ENCODE assay signal across 8 cellular contexts in the genomic region with DNA sequence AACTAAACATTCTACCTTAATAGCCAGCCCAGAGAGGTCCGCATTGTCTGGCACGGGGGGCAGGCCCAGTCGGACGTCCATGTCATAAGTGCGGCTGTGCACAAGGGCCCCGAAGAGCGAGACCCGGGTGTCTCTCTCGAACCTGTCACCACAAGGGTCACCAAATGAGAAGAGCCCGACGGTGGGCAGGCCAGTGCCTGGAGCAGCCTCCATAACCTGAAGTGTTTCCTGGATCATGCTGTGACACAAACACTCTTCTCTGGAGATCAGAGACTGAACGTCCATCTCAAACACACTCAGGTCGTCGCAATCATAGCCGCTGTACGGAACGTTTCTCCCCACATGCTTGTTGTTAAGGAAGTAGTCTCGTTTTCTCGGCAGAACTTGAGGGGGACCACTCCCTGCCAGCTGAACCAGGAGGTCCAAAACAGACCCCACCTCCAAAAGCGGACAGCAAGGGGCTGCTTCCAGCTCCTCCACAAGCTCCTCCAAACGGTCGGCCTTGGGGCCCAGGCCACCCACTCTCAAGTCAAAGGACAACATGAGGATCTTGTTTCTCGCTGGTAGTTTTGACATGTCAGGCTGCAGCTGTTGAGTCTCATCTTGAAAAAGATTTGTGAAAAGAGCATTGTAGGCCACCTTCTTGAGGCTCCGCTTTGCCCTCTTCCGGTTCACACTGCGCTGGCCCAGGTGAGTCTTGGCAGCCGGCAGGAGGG. TPM values are rescaled to one million over a fixed set of nuclear protein-coding genes. Genes with fewer than 3 reads are reported as not detected.
A peak's percentile ranks its signal among the peaks of the same experiment; 100 is the strongest.
DNase-seq lines count a peak whose midpoint lies in the region; ATAC-seq, FAIRE-seq and TF ChIP-seq lines count a peak whose summit lies in the region.

No MANE protein-coding gene starts in this region.

- DNase-seq in K562 (ENCODE audit: extremely low read depth in 1 of 4, low spot score in 3 of 4) (no peak), memory B cell (ENCODE audit: low spot score in 2 of 2) (no peak), activated gamma-delta T cell (lab: John Stamatoyannopoulos, UW) (no peak), retina (no peak)
- DNase-seq in stimulated activated CD4-positive, alpha-beta T cell treated with anti-CD3 and anti-CD28 coated beads, Interleukin-12 subunit alpha, Interleukin-12 subunit beta, amount 100 ng/mL, for 4 hours, result no peak

- H3K36me3 Mint-ChIP-seq in memory B cell, result peaks cover 8% of the 10 kb centered on the region

- peak overlapping the region; percentile 80 to 93 for H3K9ac ChIP-seq in K562 (ENCODE audit: insufficient read depth in 1 of 2, low read depth in 2 of 2, low read length in 2 of 2)

- H3K27ac ChIP-seq in C4-2B (peak overlapping the region; percentile 84), K562 (ENCODE audit: extremely low read depth, low read depth, low read length) (peak overlapping the region; percentile 81)

- H3K27ac Mint-ChIP-seq in memory B cell, result peak overlapping the region; percentile 96

- no peak for TF ChIP-seq POLR2A in K562 (conservative IDR thresholded peaks at IDR 0.05)

- peaks cover 7 to 54% of the 10 kb centered on the region in 2 experiments; a peak in 4 of 5 replicates for H3K4me1 ChIP-seq in K562 (replicated peaks in 1 of 2; ENCODE audit: control insufficient read depth in 2 of 2, insufficient read depth in 2 of 2, low read length in 2 of 2)

- ATAC-seq in HG03139 (IDR thresholded peaks at IDR 0.05; ENCODE audit: unreplicated experiment), result peak; percentile 3
- ATAC-seq in K562, result peak; percentile 13; the same call in 2 of the 3 replicates
- no peak for ATAC-seq in memory B cell (ENCODE audit: low read depth)
- ATAC-seq in HG03432 (IDR thresholded peaks at IDR 0.05; ENCODE audit: unreplicated experiment), result no peak

- H4K20me1 ChIP-seq in K562 (replicated peaks; ENCODE audit: control insufficient read depth, insufficient read depth, low read length), result peaks cover 15% of the 10 kb centered on the region

- H3K27me3 Mint-ChIP-seq in memory B cell, result no peaks in the 10 kb centered on the region

- intact Hi-C loops in K562 (cut with micrococcal nuclease), result loop anchor here (5.0 kb wide), 1 partner anchor 253 kb away; no protein-coding TSS in a partner anchor

- TF ChIP-seq RAD21 in K562 (CRISPR knock-in tag; conservative IDR thresholded peaks at IDR 0.05 in 1 of 2, IDR thresholded peaks at IDR 0.05 in 1 of 2), result no peak

- peaks cover 69% of the 10 kb centered on the region for H3K79me2 ChIP-seq in K562 (ENCODE audit: control insufficient read depth, insufficient read depth, low read length)

- peaks cover 30% of the 10 kb centered on the region for H3K4me1 Mint-ChIP-seq in memory B cell

- H3K9me3 ChIP-seq in K562 (replicated peaks; ENCODE audit: control insufficient read depth, insufficient read depth, low read depth, low read length), result no peaks in the 10 kb centered on the region

- TF ChIP-seq CTCF in C4-2B (conservative IDR thresholded peaks at IDR 0.05) (no peak), K562 (IDR thresholded peaks at IDR 0.05 in 2 of 3, conservative IDR thresholded peaks at IDR 0.05 in 1 of 3; ENCODE audit: insufficient read depth in 2 of 3, low read depth in 1 of 3, low read length in 3 of 3) (no peak)

- peak overlapping the region; percentile 76 for H3K4me3 ChIP-seq in K562

- WGBS in K562 (ENCODE audit: insufficient coverage, low coverage, missing lambda C conversion rate), result 1% methylated on average over 23 of the region's 27 CpGs

- H3K27me3 ChIP-seq in K562 (ENCODE audit: control insufficient read depth in 2 of 2, insufficient read depth in 2 of 2, low read length in 2 of 2), result no peaks in the 10 kb centered on the region

- CTCF ChIA-PET in K562 (lab: Yijun Ruan, JAX; ENCODE audit: low intra/inter-chr PET ratio), result no interaction called here

- TF ChIP-seq EP300 in K562 (IDR thresholded peaks at IDR 0.05; ENCODE audit: low read length), result no peak

- peak overlapping the region; percentile 79 for H3K4me2 ChIP-seq in K562 (ENCODE audit: insufficient read depth, low read length)

- BruUV-seq in K562 (replicated peaks; lab: Mats Ljungman, UMichigan), result no TSS peak

- in situ Hi-C loops in K562 (cut with MboI), result loop anchor here (5.0 kb wide), 1 partner anchor 98 kb away; the partner anchor contains the start of gene PPP6R2

- no peaks in the 10 kb centered on the region for H3K9me3 Mint-ChIP-seq in memory B cell

- peak; percentile 60 for FAIRE-seq in K562 (lab: Jason Lieb, UNC)

- POLR2A ChIA-PET in K562 (lab: Yijun Ruan, JAX), result interaction anchor here (0.6 to 1.9 kb wide), 4 partner anchors 12 to 150 kb away, joined by 3 to 5 read pairs (median 3); no protein-coding TSS in a partner anchor

- H3K36me3 ChIP-seq in K562 (ENCODE audit: control insufficient read depth, insufficient read depth, low read length), result peaks cover 46% of the 10 kb centered on the region; the same call in 2 of the 3 replicates

- no peaks in the 10 kb centered on the region for H3K9me1 ChIP-seq in K562 (ENCODE audit: control insufficient read depth, insufficient read depth, low read length)

- no peak overlapping the region for H2AFZ ChIP-seq in K562 (ENCODE audit: low read depth, low read length)

- peak overlapping the region; percentile 98 for H3K4me3 Mint-ChIP-seq in memory B cell

RNA-seq across cellular contexts. Expression of gene TUBGCP6, which starts 1.0 kb away (rescaled TPM):
- total RNA-seq in K562 (2011; cell fraction: chromatin; rRNA removed; ENCODE audit: low replicate concordance), result 86.7 and 211 TPM in 2 replicates
- total RNA-seq in K562 (2011; cell fraction: nucleolus; rRNA removed), result 112 and 120 TPM in 2 replicates
- total RNA-seq in K562 (2011; cell fraction: nucleoplasm; rRNA removed), result 93.7 and 97.5 TPM in 2 replicates
- total RNA-seq in K562 (2014; rRNA removed) (23.2 and 25.1 TPM in 2 replicates), K562 (2014; rRNA removed; fragmentation: Illumina TruSeq; extraction: Trizol) (4.1 and 6.0 TPM in 2 replicates), K562 (2015; rRNA removed; fragmentation: Illumina TruSeq; extraction: Trizol) (9.7 and 10.3 TPM in 2 replicates), K562 (2021) (31.1 and 33.0 TPM in 2 replicates)
- polyA plus RNA-seq in K562 (2011; rRNA removed) (10.1 and 17.7 TPM in 2 replicates), K562 (2014; fragmentation: Illumina TruSeq; extraction: Trizol) (9.3 and 15.1 TPM in 2 replicates), K562 (2014; fragmentation: Nextera tagmentation; extraction: Ambion mirVana) (1 to 10 TPM in 1 of 2 experiments, under 1 TPM in 1; 0.76 to 1.2 TPM), K562 (2014; rRNA removed) (26.8 and 29.9 TPM in 2 replicates)
- polyA plus RNA-seq in K562 (2011; cell fraction: cytosol; rRNA removed), result 9.3 and 11.7 TPM in 2 replicates
- polyA plus RNA-seq in K562 (2011; cell fraction: nucleus; rRNA removed), result 166 and 249 TPM in 2 replicates
- polyA plus RNA-seq in K562 (2012), result 20.0 and 26.5 TPM in 2 replicates
- polyA minus RNA-seq in K562 (2011; rRNA and poly(A)+ RNA removed), result 6.7 and 8.2 TPM in 2 replicates
- 13.2 and 14.6 TPM in 2 replicates for polyA minus RNA-seq in K562 (2011; cell fraction: cytosol; rRNA and poly(A)+ RNA removed)
- polyA minus RNA-seq in K562 (2011; cell fraction: nucleus; rRNA and poly(A)+ RNA removed), result 31.4 and 35.8 TPM in 2 replicates

RNA-seq across cellular contexts. Expression of gene HDAC10, which starts 7.2 kb away (rescaled TPM):
- total RNA-seq in K562 (2011; cell fraction: chromatin; rRNA removed; ENCODE audit: low replicate concordance), result 57.0 and 254 TPM in 2 replicates
- 188 and 225 TPM in 2 replicates for total RNA-seq in K562 (2011; cell fraction: nucleolus; rRNA removed)
- 102 and 109 TPM in 2 replicates for total RNA-seq in K562 (2011; cell fraction: nucleoplasm; rRNA removed)
- total RNA-seq in K562 (2014; rRNA removed) (16.4 and 21.4 TPM in 2 replicates), K562 (2014; rRNA removed; fragmentation: Illumina TruSeq; extraction: Trizol) (1.2 and 2.1 TPM in 2 replicates), K562 (2015; rRNA removed; fragmentation: Illumina TruSeq; extraction: Trizol) (7.0 and 10.9 TPM in 2 replicates), K562 (2021) (37.3 and 44.2 TPM in 2 replicates)
- polyA plus RNA-seq in K562 (2011; rRNA removed) (6.5 and 18.6 TPM in 2 replicates), K562 (2014; fragmentation: Illumina TruSeq; extraction: Trizol) (6.3 and 14.4 TPM in 2 replicates), K562 (2014; fragmentation: Nextera tagmentation; extraction: Ambion mirVana) (under 1 TPM; 0.10 to 0.23 TPM), K562 (2014; rRNA removed) (29.0 and 35.7 TPM in 2 replicates)
- polyA plus RNA-seq in K562 (2011; cell fraction: cytosol; rRNA removed), result 4.8 and 5.9 TPM in 2 replicates
- 164 and 214 TPM in 2 replicates for polyA plus RNA-seq in K562 (2011; cell fraction: nucleus; rRNA removed)
- polyA plus RNA-seq in K562 (2012), result 34.6 and 75.5 TPM in 2 replicates
- 4.3 and 5.1 TPM in 2 replicates for polyA minus RNA-seq in K562 (2011; rRNA and poly(A)+ RNA removed)
- polyA minus RNA-seq in K562 (2011; cell fraction: cytosol; rRNA and poly(A)+ RNA removed), result 6.0 and 17.9 TPM in 2 replicates
- 43.8 and 48.3 TPM in 2 replicates for polyA minus RNA-seq in K562 (2011; cell fraction: nucleus; rRNA and poly(A)+ RNA removed)

RNA-seq across cellular contexts. Expression of gene MAPK12, which starts 17.6 kb away (rescaled TPM):
- 112 and 304 TPM in 2 replicates for total RNA-seq in K562 (2011; cell fraction: chromatin; rRNA removed; ENCODE audit: low replicate concordance)
- 207 and 279 TPM in 2 replicates for total RNA-seq in K562 (2011; cell fraction: nucleolus; rRNA removed)
- 136 and 144 TPM in 2 replicates for total RNA-seq in K562 (2011; cell fraction: nucleoplasm; rRNA removed)
- 45.2 and 45.5 TPM in 2 replicates for total RNA-seq in K562 (2014; rRNA removed)
- total RNA-seq in K562 (2014; rRNA removed; fragmentation: Illumina TruSeq; extraction: Trizol), result 5.7 and 11.1 TPM in 2 replicates
- total RNA-seq in K562 (2015; rRNA removed; fragmentation: Illumina TruSeq; extraction: Trizol), result 32.9 and 33.8 TPM in 2 replicates
- 68.4 and 69.1 TPM in 2 replicates for total RNA-seq in K562 (2021)
- polyA plus RNA-seq in K562 (2011; rRNA removed), result 30.6 and 45.2 TPM in 2 replicates
- polyA plus RNA-seq in K562 (2011; cell fraction: cytosol; rRNA removed), result 35.5 and 49.4 TPM in 2 replicates
- polyA plus RNA-seq in K562 (2011; cell fraction: nucleus; rRNA removed), result 285 and 430 TPM in 2 replicates
- 38.8 and 60.9 TPM in 2 replicates for polyA plus RNA-seq in K562 (2012)
- 32.8 and 35.5 TPM in 2 replicates for polyA plus RNA-seq in K562 (2014; fragmentation: Illumina TruSeq; extraction: Trizol)
- 1 to 10 TPM in 1 of 2 experiments, under 1 TPM in 1; 0.79 to 4.0 TPM for polyA plus RNA-seq in K562 (2014; fragmentation: Nextera tagmentation; extraction: Ambion mirVana)
- 69.4 and 71.5 TPM in 2 replicates for polyA plus RNA-seq in K562 (2014; rRNA removed)
- polyA minus RNA-seq in K562 (2011; rRNA and poly(A)+ RNA removed), result 12.0 and 15.0 TPM in 2 replicates
- polyA minus RNA-seq in K562 (2011; cell fraction: cytosol; rRNA and poly(A)+ RNA removed), result 18.3 and 22.3 TPM in 2 replicates
- polyA minus RNA-seq in K562 (2011; cell fraction: nucleus; rRNA and poly(A)+ RNA removed), result 61.0 and 65.0 TPM in 2 replicates

RNA-seq across cellular contexts. Expression of gene MAPK11, which starts 26.3 kb away (rescaled TPM):
- total RNA-seq in K562 (2011; cell fraction: chromatin; rRNA removed; ENCODE audit: low replicate concordance), result 6.0 and 15.3 TPM in 2 replicates
- 11.8 and 12.5 TPM in 2 replicates for total RNA-seq in K562 (2011; cell fraction: nucleolus; rRNA removed)
- total RNA-seq in K562 (2011; cell fraction: nucleoplasm; rRNA removed), result 6.0 and 6.7 TPM in 2 replicates
- total RNA-seq in K562 (2014; rRNA removed), result 9.6 and 9.8 TPM in 2 replicates
- 1.9 and 2.5 TPM in 2 replicates for total RNA-seq in K562 (2014; rRNA removed; fragmentation: Illumina TruSeq; extraction: Trizol)
- 5.3 and 5.8 TPM in 2 replicates for total RNA-seq in K562 (2015; rRNA removed; fragmentation: Illumina TruSeq; extraction: Trizol)
- total RNA-seq in K562 (2021), result 12.8 and 14.6 TPM in 2 replicates
- polyA plus RNA-seq in K562 (2011; rRNA removed), result 5.1 and 7.0 TPM in 2 replicates
- 5.6 and 12.8 TPM in 2 replicates for polyA plus RNA-seq in K562 (2011; cell fraction: cytosol; rRNA removed)
- polyA plus RNA-seq in K562 (2011; cell fraction: nucleus; rRNA removed), result 39.5 and 60.0 TPM in 2 replicates
- polyA plus RNA-seq in K562 (2012), result 9.9 and 19.7 TPM in 2 replicates
- 5.7 and 7.0 TPM in 2 replicates for polyA plus RNA-seq in K562 (2014; fragmentation: Illumina TruSeq; extraction: Trizol)
- polyA plus RNA-seq in K562 (2014; fragmentation: Nextera tagmentation; extraction: Ambion mirVana), result under 1 TPM; 0.06 to 0.10 TPM
- 10.6 and 11.5 TPM in 2 replicates for polyA plus RNA-seq in K562 (2014; rRNA removed)
- 1.4 and 3.6 TPM in 2 replicates for polyA minus RNA-seq in K562 (2011; rRNA and poly(A)+ RNA removed)
- 5.2 and 6.5 TPM in 2 replicates for polyA minus RNA-seq in K562 (2011; cell fraction: cytosol; rRNA and poly(A)+ RNA removed)
- polyA minus RNA-seq in K562 (2011; cell fraction: nucleus; rRNA and poly(A)+ RNA removed), result 6.1 and 6.3 TPM in 2 replicates

RNA-seq across cellular contexts. Expression of gene SELENOO, which starts 43.1 kb away (rescaled TPM):
- 12.6 and 38.1 TPM in 2 replicates for total RNA-seq in K562 (2011; cell fraction: chromatin; rRNA removed; ENCODE audit: low replicate concordance)
- total RNA-seq in K562 (2011; cell fraction: nucleolus; rRNA removed), result 37.1 and 42.4 TPM in 2 replicates
- total RNA-seq in K562 (2011; cell fraction: nucleoplasm; rRNA removed), result 17.2 and 22.2 TPM in 2 replicates
- total RNA-seq in K562 (2014; rRNA removed) (23.5 and 30.4 TPM in 2 replicates), K562 (2014; rRNA removed; fragmentation: Illumina TruSeq; extraction: Trizol) (0.93 and 1.8 TPM in 2 replicates), K562 (2015; rRNA removed; fragmentation: Illumina TruSeq; extraction: Trizol) (8.3 and 9.2 TPM in 2 replicates), K562 (2021) (22.6 and 24.4 TPM in 2 replicates)
- polyA plus RNA-seq in K562 (2011; rRNA removed) (9.7 and 14.9 TPM in 2 replicates), K562 (2014; fragmentation: Illumina TruSeq; extraction: Trizol) (2.2 and 11.6 TPM in 2 replicates), K562 (2014; fragmentation: Nextera tagmentation; extraction: Ambion mirVana) (under 1 TPM; 0.37 to 0.84 TPM), K562 (2014; rRNA removed) (24.3 and 24.9 TPM in 2 replicates)
- 19.8 and 41.1 TPM in 2 replicates for polyA plus RNA-seq in K562 (2011; cell fraction: cytosol; rRNA removed)
- 43.7 and 74.3 TPM in 2 replicates for polyA plus RNA-seq in K562 (2011; cell fraction: nucleus; rRNA removed)
- 15.4 and 21.7 TPM in 2 replicates for polyA plus RNA-seq in K562 (2012)
- polyA minus RNA-seq in K562 (2011; rRNA and poly(A)+ RNA removed), result 3.3 and 5.5 TPM in 2 replicates
- polyA minus RNA-seq in K562 (2011; cell fraction: cytosol; rRNA and poly(A)+ RNA removed), result 8.8 and 11.2 TPM in 2 replicates
- polyA minus RNA-seq in K562 (2011; cell fraction: nucleus; rRNA and poly(A)+ RNA removed), result 7.8 TPM in 2 replicates

Comparison
In these comparisons a context has a peak if more than half of its experiments do, and no peak if none do; other contexts are left out.
1. ATAC-seq: peak in HG03139 (single experiment) and K562 (single experiment); none in memory B cell (single experiment) and HG03432 (single experiment).